Comparison of ENCODE assay signal across 11 cellular contexts in genomic region chr3:175957427-175957826, GRCh38.
"Had no signal": no experiment of that assay in that cellular context is flagged by ENCODE, and none has a peak within 500 bp of the region (broad histone marks: within the 10 kb centered on the region; RNA-seq: fewer than 3 reads in every experiment).

No MANE protein-coding gene starts in this region.

- ATAC-seq: natural killer cell treated with Interleukin-12 subunit alpha and Interleukin-12 subunit beta and Interleukin-15 and Interleukin-18, amount 100 ng/mL, for 72 hours had no signal

- H3K27ac Mint-ChIP-seq: activated CD4-positive, alpha-beta memory T cell treated with anti-CD3 and anti-CD28 coated beads for 36 hours; activated naive CD4-positive, alpha-beta T cell treated with anti-CD3 and anti-CD28 coated beads, Interleukin-2, amount 10 ng/mL, durations not matched to agents 7 days and 5 days; activated T-cell treated with anti-CD3 and anti-CD28 coated beads, Interleukin-2, amount 50 U/mL, for 24 hours; natural killer cell treated with Interleukin-12 subunit alpha and Interleukin-12 subunit beta and Interleukin-15 and Interleukin-18, amount 100 ng/mL, for 72 hours had no signal

- H3K36me3 ChIP-seq: ascending aorta, tibial artery had no signal

- H3K4me1 Mint-ChIP-seq: activated naive CD4-positive, alpha-beta T cell treated with anti-CD3 and anti-CD28 coated beads, Interleukin-2, amount 10 ng/mL, durations not matched to agents 7 days and 5 days had no signal

- H3K9me3 ChIP-seq: ascending aorta, tibial artery had no signal

- H3K36me3 Mint-ChIP-seq: activated CD4-positive, alpha-beta memory T cell treated with anti-CD3 and anti-CD28 coated beads for 36 hours; activated naive CD4-positive, alpha-beta T cell treated with anti-CD3 and anti-CD28 coated beads, Interleukin-2, amount 10 ng/mL, durations not matched to agents 7 days and 5 days; natural killer cell treated with Interleukin-12 subunit alpha and Interleukin-12 subunit beta and Interleukin-15 and Interleukin-18, amount 100 ng/mL, for 72 hours had no signal

- H3K4me3 Mint-ChIP-seq: activated CD4-positive, alpha-beta memory T cell treated with anti-CD3 and anti-CD28 coated beads for 36 hours; activated naive CD4-positive, alpha-beta T cell treated with anti-CD3 and anti-CD28 coated beads, Interleukin-2, amount 10 ng/mL, durations not matched to agents 7 days and 5 days; activated T-cell treated with anti-CD3 and anti-CD28 coated beads, Interleukin-2, amount 50 U/mL, for 24 hours; natural killer cell treated with Interleukin-12 subunit alpha and Interleukin-12 subunit beta and Interleukin-15 and Interleukin-18, amount 100 ng/mL, for 72 hours had no signal

- H3K27ac ChIP-seq: ascending aorta, epithelial cell of prostate, tibial artery had no signal

- H3K4me1 ChIP-seq: ascending aorta, tibial artery had no signal

- H3K27me3 ChIP-seq: ascending aorta, tibial artery had no signal

- H3K4me3 ChIP-seq: ascending aorta, tibial artery had no signal

- DNase-seq: activated CD4-positive, alpha-beta memory T cell treated with anti-CD3 and anti-CD28 coated beads for 36 hours; activated naive CD4-positive, alpha-beta T cell treated with anti-CD3 and anti-CD28 coated beads, Interleukin-2, amount 10 ng/mL, durations not matched to agents 7 days and 5 days; activated T-cell treated with anti-CD3 and anti-CD28 coated beads, Interleukin-2, amount 50 U/mL, for 24 hours; foreskin melanocyte; kidney glomerular epithelial cell; stimulated activated CD4-positive, alpha-beta T cell treated with anti-CD3 and anti-CD28 coated beads, Interleukin-2, amount 100 ng/mL, for 48 hours; stimulated activated naive CD4-positive, alpha-beta T cell; tibial artery had no signal
